ENCODE assay signal across 1 cellular context in the genomic region with DNA sequence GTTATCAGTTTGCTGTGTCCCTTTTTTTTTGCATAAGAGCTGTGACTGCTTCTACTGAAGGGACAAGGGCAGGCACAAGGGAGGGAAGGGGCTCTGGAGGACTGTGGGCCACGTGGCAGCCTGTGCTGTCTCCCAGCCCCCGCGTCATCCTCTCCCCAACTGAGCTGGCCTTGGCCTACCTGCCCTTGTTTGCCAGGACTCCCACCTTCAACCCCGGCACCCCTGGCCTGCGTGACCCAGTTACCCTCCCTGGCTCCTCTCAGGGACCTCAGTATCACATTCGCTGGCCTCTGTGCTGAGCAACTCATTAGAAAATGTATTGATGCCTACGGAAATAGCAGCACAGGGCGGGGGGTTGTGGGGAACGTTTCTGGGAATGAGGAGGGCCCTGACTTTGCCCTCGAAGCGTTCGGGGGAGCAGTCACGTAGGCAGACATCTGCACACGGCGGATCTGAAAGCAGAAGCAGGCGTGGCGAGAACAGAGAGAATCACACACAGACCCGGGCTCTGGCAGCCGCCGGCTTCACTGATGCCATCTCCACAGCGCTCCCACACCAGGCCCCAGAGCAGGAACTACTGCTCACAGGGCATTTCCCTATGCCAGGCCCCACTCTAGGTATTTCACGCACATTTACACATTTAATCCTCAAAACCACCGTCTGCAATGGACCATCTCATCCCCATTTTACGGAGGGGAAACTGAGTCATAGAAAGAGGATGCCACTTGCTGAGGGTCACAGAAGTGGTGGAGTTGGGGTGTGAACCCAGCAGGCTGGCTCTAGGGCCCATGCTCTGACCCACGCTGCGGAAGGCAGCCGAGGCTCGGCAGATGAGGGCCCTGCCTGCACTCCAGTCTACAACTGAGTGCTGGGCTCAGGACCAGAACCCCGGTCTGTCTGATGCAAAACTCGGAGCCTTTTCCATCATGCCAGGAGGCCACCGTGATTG.
A peak's percentile ranks its signal among the peaks of the same experiment; 100 is the strongest.
TF ChIP-seq lines count a peak whose summit lies in the region.

No MANE protein-coding gene starts in this region.

TF ChIP-seq in K562, 482 proteins besides CTCF, POLR2A, EP300 and RAD21 (continued from another document):
- TF ChIP-seq CTCFL (IDR thresholded peaks at IDR 0.05; ENCODE audit: borderline replicate concordance, insufficient read depth, low read depth, low read length, poor library complexity, severe bottlenecking) (no peak), ZNF165 (CRISPR knock-in tag; IDR thresholded peaks at IDR 0.05; ENCODE audit: borderline replicate concordance) (peak; percentile 69; the same call in 1 of the 2 replicates), ZFX (CRISPR knock-in tag; IDR thresholded peaks at IDR 0.05) (no peak), ZNF76 (CRISPR knock-in tag; IDR thresholded peaks at IDR 0.05; ENCODE audit: borderline replicate concordance) (0 out of 2 replicates have a peak, but pooled peaks have one; percentile 7), HOMEZ (CRISPR knock-in tag; IDR thresholded peaks at IDR 0.05) (0 out of 2 replicates have a peak, but pooled peaks have one; percentile 53), HLTF (IDR thresholded peaks at IDR 0.05) (no peak), ZZZ3 (IDR thresholded peaks at IDR 0.05) (no peak), NR4A1 (CRISPR knock-in tag; IDR thresholded peaks at IDR 0.05) (0 out of 2 replicates have a peak, but pooled peaks have one; percentile 9), NR4A1 (tag; IDR thresholded peaks at IDR 0.05) (no peak), CC2D1A (IDR thresholded peaks at IDR 0.05) (no peak), TCF15 (CRISPR knock-in tag; IDR thresholded peaks at IDR 0.05) (0 out of 2 replicates have a peak, but pooled peaks have one; percentile 12), ZNF324 (CRISPR knock-in tag; IDR thresholded peaks at IDR 0.05) (no peak), DMBX1 (CRISPR knock-in tag; IDR thresholded peaks at IDR 0.05; ENCODE audit: borderline replicate concordance) (peak; percentile 6; the same call in 1 of the 2 replicates), PATZ1 (CRISPR knock-in tag; IDR thresholded peaks at IDR 0.05; ENCODE audit: borderline replicate concordance) (no peak), CREB3 (tag; conservative IDR thresholded peaks at IDR 0.05; ENCODE audit: low read depth) (no peak), POLR2B (IDR thresholded peaks at IDR 0.05; ENCODE audit: low read depth, partially characterized antibody) (no peak), CBX1 (IDR thresholded peaks at IDR 0.05; ENCODE audit: low read depth) (no peak), TAF15 (IDR thresholded peaks at IDR 0.05; ENCODE audit: low read depth, low read length) (no peak), ZNF212 (CRISPR knock-in tag; IDR thresholded peaks at IDR 0.05) (no peak), TAF9B (IDR thresholded peaks at IDR 0.05; ENCODE audit: partially characterized antibody) (no peak)
- TF ChIP-seq, protein P1, sequence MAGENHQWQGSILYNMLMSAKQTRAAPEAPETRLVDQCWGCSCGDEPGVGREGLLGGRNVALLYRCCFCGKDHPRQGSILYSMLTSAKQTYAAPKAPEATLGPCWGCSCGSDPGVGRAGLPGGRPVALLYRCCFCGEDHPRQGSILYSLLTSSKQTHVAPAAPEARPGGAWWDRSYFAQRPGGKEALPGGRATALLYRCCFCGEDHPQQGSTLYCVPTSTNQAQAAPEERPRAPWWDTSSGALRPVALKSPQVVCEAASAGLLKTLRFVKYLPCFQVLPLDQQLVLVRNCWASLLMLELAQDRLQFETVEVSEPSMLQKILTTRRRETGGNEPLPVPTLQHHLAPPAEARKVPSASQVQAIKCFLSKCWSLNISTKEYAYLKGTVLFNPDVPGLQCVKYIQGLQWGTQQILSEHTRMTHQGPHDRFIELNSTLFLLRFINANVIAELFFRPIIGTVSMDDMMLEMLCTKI (IDR thresholded peaks at IDR 0.05; ENCODE audit: partially characterized antibody), result no peak
- TF ChIP-seq, protein P2, sequence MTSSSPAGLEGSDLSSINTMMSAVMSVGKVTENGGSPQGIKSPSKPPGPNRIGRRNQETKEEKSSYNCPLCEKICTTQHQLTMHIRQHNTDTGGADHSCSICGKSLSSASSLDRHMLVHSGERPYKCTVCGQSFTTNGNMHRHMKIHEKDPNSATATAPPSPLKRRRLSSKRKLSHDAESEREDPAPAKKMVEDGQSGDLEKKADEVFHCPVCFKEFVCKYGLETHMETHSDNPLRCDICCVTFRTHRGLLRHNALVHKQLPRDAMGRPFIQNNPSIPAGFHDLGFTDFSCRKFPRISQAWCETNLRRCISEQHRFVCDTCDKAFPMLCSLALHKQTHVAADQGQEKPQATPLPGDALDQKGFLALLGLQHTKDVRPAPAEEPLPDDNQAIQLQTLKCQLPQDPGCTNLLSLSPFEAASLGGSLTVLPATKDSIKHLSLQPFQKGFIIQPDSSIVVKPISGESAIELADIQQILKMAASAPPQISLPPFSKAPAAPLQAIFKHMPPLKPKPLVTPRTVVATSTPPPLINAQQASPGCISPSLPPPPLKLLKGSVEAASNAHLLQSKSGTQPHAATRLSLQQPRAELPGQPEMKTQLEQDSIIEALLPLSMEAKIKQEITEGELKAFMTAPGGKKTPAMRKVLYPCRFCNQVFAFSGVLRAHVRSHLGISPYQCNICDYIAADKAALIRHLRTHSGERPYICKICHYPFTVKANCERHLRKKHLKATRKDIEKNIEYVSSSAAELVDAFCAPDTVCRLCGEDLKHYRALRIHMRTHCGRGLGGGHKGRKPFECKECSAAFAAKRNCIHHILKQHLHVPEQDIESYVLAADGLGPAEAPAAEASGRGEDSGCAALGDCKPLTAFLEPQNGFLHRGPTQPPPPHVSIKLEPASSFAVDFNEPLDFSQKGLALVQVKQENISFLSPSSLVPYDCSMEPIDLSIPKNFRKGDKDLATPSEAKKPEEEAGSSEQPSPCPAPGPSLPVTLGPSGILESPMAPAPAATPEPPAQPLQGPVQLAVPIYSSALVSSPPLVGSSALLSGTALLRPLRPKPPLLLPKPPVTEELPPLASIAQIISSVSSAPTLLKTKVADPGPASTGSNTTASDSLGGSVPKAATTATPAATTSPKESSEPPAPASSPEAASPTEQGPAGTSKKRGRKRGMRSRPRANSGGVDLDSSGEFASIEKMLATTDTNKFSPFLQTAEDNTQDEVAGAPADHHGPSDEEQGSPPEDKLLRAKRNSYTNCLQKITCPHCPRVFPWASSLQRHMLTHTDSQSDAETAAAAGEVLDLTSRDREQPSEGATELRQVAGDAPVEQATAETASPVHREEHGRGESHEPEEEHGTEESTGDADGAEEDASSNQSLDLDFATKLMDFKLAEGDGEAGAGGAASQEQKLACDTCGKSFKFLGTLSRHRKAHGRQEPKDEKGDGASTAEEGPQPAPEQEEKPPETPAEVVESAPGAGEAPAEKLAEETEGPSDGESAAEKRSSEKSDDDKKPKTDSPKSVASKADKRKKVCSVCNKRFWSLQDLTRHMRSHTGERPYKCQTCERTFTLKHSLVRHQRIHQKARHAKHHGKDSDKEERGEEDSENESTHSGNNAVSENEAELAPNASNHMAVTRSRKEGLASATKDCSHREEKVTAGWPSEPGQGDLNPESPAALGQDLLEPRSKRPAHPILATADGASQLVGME (CRISPR knock-in tag; IDR thresholded peaks at IDR 0.05), result 0 out of 2 replicates have a peak, but pooled peaks have one; percentile 16
